In the genomic region with DNA sequence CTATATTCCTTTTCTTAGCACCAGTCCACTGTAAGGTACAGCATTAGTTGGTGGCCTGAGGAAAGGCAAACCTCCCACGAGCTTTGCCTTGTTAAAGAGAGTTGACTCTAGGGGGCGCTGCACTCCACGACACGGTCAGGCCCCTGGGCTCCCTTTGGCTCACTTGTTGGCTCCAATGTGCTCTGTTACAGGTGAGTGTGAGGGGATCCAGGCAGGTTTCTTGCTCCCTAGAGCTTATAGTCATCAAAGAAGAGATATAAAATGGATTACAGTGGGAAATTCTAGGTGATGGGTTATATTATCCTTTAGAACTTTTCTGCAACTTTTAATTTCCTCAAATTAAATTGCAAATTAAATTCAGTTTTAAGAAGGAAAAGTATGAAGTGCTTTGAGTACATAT, we compare ENCODE assay signal across 1 cellular context.
TF ChIP-seq lines count a peak whose summit lies in the region.

No MANE protein-coding gene starts in this region.

TF ChIP-seq in Ishikawa, 13 proteins besides CTCF, POLR2A, EP300 and RAD21 (continued from another document):
- TF ChIP-seq, protein P1, sequence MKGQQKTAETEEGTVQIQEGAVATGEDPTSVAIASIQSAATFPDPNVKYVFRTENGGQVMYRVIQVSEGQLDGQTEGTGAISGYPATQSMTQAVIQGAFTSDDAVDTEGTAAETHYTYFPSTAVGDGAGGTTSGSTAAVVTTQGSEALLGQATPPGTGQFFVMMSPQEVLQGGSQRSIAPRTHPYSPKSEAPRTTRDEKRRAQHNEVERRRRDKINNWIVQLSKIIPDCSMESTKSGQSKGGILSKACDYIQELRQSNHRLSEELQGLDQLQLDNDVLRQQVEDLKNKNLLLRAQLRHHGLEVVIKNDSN (IDR thresholded peaks at IDR 0.05), result no peak
